21 cellular contexts compared by ENCODE assay signal in the genomic region with DNA sequence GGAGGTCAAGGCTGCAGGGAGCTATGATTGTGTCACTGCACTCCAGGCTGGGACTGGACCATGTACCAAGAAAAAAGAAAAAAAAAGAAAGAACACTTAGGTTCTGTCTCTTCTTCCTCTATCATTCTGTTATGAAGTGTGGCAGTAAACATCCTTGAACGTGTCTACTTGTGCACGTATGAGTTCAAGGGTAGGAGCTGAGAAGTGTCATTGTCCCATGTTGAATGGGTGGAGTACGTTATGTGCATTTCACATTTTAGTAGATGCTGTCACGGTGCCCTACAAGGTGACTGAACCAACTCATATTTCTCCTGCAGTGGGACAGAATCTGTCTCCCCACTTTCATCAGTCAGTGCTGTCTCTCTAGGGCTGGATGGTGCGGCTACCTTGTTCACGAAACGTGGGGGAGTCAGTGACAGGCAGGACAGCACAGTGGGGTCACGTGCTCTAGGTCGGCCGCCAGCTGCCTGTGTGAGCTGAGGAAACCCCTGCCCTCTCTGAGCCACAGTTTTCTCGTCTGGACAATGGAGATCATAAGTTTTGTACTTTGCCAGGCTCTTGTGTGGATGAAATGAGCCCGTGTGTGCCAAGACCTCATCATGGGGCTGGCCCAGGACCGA.
"Had no signal": no experiment of that assay in that cellular context is flagged by ENCODE, and none has a peak within 500 bp of the region (broad histone marks: within the 10 kb centered on the region; RNA-seq: fewer than 3 reads in every experiment).

No MANE protein-coding gene starts in this region.

- FAIRE-seq: urothelium cell line had no signal

- ATAC-seq: esophagus mucosa, gastrocnemius medialis, psoas muscle had no signal

- DNase-seq: cortex of kidney; dorsolateral prefrontal cortex; effector CD8-positive, alpha-beta T cell; gastrocnemius medialis; glutamatergic neuron; islet precursor cell; left ventricle myocardium inferior; mesenchymal stem cell; naive B cell; psoas muscle; sigmoid colon; stimulated activated CD4-positive, alpha-beta T cell treated with anti-CD3 and anti-CD28 coated beads, Interleukin-12 subunit alpha, Interleukin-12 subunit beta, amount 100 ng/mL, for 4 hours; stimulated activated naive CD4-positive, alpha-beta T cell; stomach; substantia nigra; transverse colon had no signal

- H3K36me3 ChIP-seq: gastrocnemius medialis, left ventricle myocardium inferior, sigmoid colon, stomach, thoracic aorta, transverse colon had no signal

- H3K4me1 ChIP-seq: gastrocnemius medialis, left ventricle myocardium inferior, psoas muscle, sigmoid colon, stomach, transverse colon had no signal

- H3K4me3 ChIP-seq: dorsolateral prefrontal cortex, gastrocnemius medialis, left ventricle myocardium inferior, lung, psoas muscle, sigmoid colon, skin epidermis, stomach, thoracic aorta, transverse colon had no signal

- H3K9me3 ChIP-seq: gastrocnemius medialis, left ventricle myocardium inferior, psoas muscle, sigmoid colon, stomach, thoracic aorta, transverse colon had no signal

- H3K27ac ChIP-seq: dorsolateral prefrontal cortex, gastrocnemius medialis, left ventricle myocardium inferior, psoas muscle, sigmoid colon, skin epidermis, stomach, thoracic aorta, transverse colon had no signal
